Comparison of ENCODE assay signal across 1 cellular context in genomic region chr9:115369322-115369957, GRCh38.
A peak's percentile ranks its signal among the peaks of the same experiment; 100 is the strongest.
TF ChIP-seq lines count a peak whose summit lies in the region.

No MANE protein-coding gene starts in this region.

TF ChIP-seq in IMR-90, 13 proteins besides CTCF, POLR2A, EP300 and RAD21 (continued from another document):
- TF ChIP-seq CEBPB (IDR thresholded peaks at IDR 0.05; ENCODE audit: low read depth, low read length) (peak; percentile 97), CHD1 (IDR thresholded peaks at IDR 0.05; ENCODE audit: low read depth, low read length) (no peak)
